ENCODE assay signal across 10 cellular contexts in the genomic region with DNA sequence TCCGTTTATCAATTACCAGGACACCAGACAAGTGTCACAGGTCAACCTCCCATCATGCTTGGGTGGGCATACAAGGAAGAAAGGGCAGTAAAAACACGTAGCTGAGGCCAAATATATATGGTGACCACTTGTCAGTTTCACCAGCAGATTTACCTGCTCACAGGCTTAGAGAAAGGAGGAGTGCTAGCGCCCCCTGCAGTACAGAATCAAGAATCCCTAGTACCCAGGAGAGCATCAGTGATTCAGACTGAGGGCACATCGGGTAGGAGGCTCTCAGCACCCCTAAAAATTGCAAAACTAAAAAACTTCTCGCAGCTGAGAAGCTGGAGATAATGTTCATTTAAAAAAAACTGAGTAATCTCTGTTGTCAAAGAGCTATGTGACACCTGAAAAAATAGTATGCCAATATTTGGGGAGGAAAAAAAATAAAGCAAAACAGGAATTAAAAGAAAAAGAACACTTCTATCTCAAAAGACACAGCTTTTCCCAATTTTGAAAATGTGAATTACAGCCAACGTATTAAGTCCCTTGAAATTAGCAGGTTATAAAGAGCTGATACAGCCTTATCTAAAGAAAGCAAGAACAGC. TPM values are rescaled to one million over a fixed set of nuclear protein-coding genes. Genes with fewer than 3 reads are reported as not detected.
DNase-seq lines count a peak whose midpoint lies in the region; ATAC-seq lines count a peak whose summit lies in the region.
"Had no signal": no experiment of that assay in that cellular context is flagged by ENCODE, and none has a peak within 500 bp of the region (broad histone marks: within the 10 kb centered on the region; RNA-seq: fewer than 3 reads in every experiment).

No MANE protein-coding gene starts in this region.

- no peaks in the 10 kb centered on the region for H3K4me1 ChIP-seq in trophoblast cell (ENCODE audit: control insufficient read depth in 1 of 2, insufficient read depth in 2 of 2, low read length in 2 of 2)

- H4K91ac ChIP-seq in trophoblast cell (ENCODE audit: low read depth, low read length), result no peak overlapping the region

- no peak overlapping the region for H3K9ac ChIP-seq in trophoblast cell (ENCODE audit: low read length)

- no peak overlapping the region for H3K18ac ChIP-seq in trophoblast cell (ENCODE audit: low read length)

- no peaks in the 10 kb centered on the region for H3K79me2 ChIP-seq in trophoblast cell (ENCODE audit: control insufficient read depth, insufficient read depth, low read length, poor library complexity)

- no peak overlapping the region for H3K23ac ChIP-seq in trophoblast cell (ENCODE audit: low read length)

- no peaks in the 10 kb centered on the region for H3K27me3 ChIP-seq in trophoblast cell (ENCODE audit: insufficient read depth, low read length)

- H3K4me2 ChIP-seq in trophoblast cell (ENCODE audit: low read length), result no peak overlapping the region

- POLR2A ChIA-PET in T-cell (lab: Charles Lee), result no interaction called here

- H3K36me3 ChIP-seq in trophoblast cell (ENCODE audit: control insufficient read depth in 1 of 2, insufficient read depth in 2 of 2, low read length in 2 of 2), result no peaks in the 10 kb centered on the region
- H3K36me3 ChIP-seq: thoracic aorta had no signal

- H3K27ac ChIP-seq in epithelial cell of prostate (no peak overlapping the region), trophoblast cell (ENCODE audit: low read depth, low read length) (no peak overlapping the region)
- H3K27ac ChIP-seq: thoracic aorta had no signal

- no peaks in the 10 kb centered on the region for H3K9me3 Mint-ChIP-seq in T-cell
- H3K9me3 Mint-ChIP-seq: dendritic cell treated with granulocyte-macrophage colony-stimulating factor and Interleukin-4, amounts not matched to agents 40 ng/mL and 50 ng/mL, for 4 days had no signal

- H2AFZ ChIP-seq in trophoblast cell (ENCODE audit: insufficient read depth, low read length, poor library complexity), result no peak overlapping the region

- no peaks in the 10 kb centered on the region for H3K4me1 Mint-ChIP-seq in T-cell

- no peak overlapping the region for H4K8ac ChIP-seq in trophoblast cell (ENCODE audit: low read depth, low read length)

- no peak overlapping the region for H4K12ac ChIP-seq in trophoblast cell (ENCODE audit: low read depth, low read length)

- no peaks in the 10 kb centered on the region for H3K79me1 ChIP-seq in trophoblast cell (ENCODE audit: low read length)

- ATAC-seq in GM21825 (IDR thresholded peaks at IDR 0.05; ENCODE audit: unreplicated experiment), result peak; percentile 76
- ATAC-seq in T-cell (replicated peaks in 1 of 4), result no peak

- no peak overlapping the region for H3K4me3 Mint-ChIP-seq in T-cell
- H3K4me3 Mint-ChIP-seq: dendritic cell treated with granulocyte-macrophage colony-stimulating factor and Interleukin-4, amounts not matched to agents 40 ng/mL and 50 ng/mL, for 4 days had no signal

- WGBS in trophoblast cell (ENCODE audit: extremely low coverage, insufficient coverage, insufficient read length), result no CpG with 5 or more reads among the region's 6 CpGs

- H2AK5ac ChIP-seq in trophoblast cell (ENCODE audit: low read length), result no peak overlapping the region

- H2BK5ac ChIP-seq in trophoblast cell (ENCODE audit: low read depth, low read length, poor library complexity), result no peak overlapping the region

- H2BK12ac ChIP-seq in trophoblast cell (ENCODE audit: low read length), result no peak overlapping the region

- H3K4me3 ChIP-seq in trophoblast cell (ENCODE audit: low read depth, low read length), result no peak overlapping the region
- H3K4me3 ChIP-seq: thoracic aorta had no signal

- no peak overlapping the region for H3K27ac Mint-ChIP-seq in T-cell
- H3K27ac Mint-ChIP-seq: dendritic cell treated with granulocyte-macrophage colony-stimulating factor and Interleukin-4, amounts not matched to agents 40 ng/mL and 50 ng/mL, for 4 days had no signal

- no peak overlapping the region for H3K4ac ChIP-seq in trophoblast cell (ENCODE audit: low read depth, low read length)

- peak; percentile 20 to 38 for DNase-seq in activated CD4-positive, alpha-beta T cell treated with anti-CD3 and anti-CD28 coated beads for 24 hours (ENCODE audit: low read depth in 2 of 2)
- DNase-seq in activated CD4-positive, alpha-beta T cell treated with anti-CD3 and anti-CD28 coated beads for 1 hour, result no peak
- peak; percentile 12 for DNase-seq in MV-4-11 (lab: John Stamatoyannopoulos, UW)
- peak in 24 of 34 experiments; percentile 7 to 37 (median 27) for DNase-seq in T-cell
- DNase-seq in epithelial cell of prostate (ENCODE audit: low read depth, low spot score), result peak; percentile 12
- DNase-seq in trophoblast cell, result peak; percentile 30 to 71
- no peak for DNase-seq in C1 segment of cervical spinal cord (lab: John Stamatoyannopoulos, UW)

- H3K14ac ChIP-seq in trophoblast cell (ENCODE audit: low read length), result no peak overlapping the region

- no peak overlapping the region for H2BK120ac ChIP-seq in trophoblast cell (ENCODE audit: insufficient read depth, low read length, poor library complexity)

- peaks cover 38 to 40% of the 10 kb centered on the region in 2 donors for H3K27me3 Mint-ChIP-seq in T-cell

- no peaks in the 10 kb centered on the region for H3K9me3 ChIP-seq in trophoblast cell (ENCODE audit: insufficient read depth, low read depth, low read length)
- H3K9me3 ChIP-seq: thoracic aorta had no signal

- CTCF ChIA-PET in T-cell (lab: Charles Lee), result interaction anchor here (0.7 to 1.3 kb wide), 5 partner anchors 10 to 1970 kb away, joined by 3 to 6 read pairs (median 3); no protein-coding TSS in a partner anchor

- no peaks in the 10 kb centered on the region for H3K36me3 Mint-ChIP-seq in T-cell

RNA-seq across cellular contexts. Expression of a gene that starts 21.2 kb away (rescaled TPM):
- 10 to 100 TPM; 60.8 to 91.8 (median 81.9) TPM for total RNA-seq in T-cell
- polyA plus RNA-seq in trophoblast cell (2013), result 37.5 and 38.8 TPM in 2 replicates

RNA-seq across cellular contexts. Expression of a gene that starts 29.5 kb away (rescaled TPM):
- total RNA-seq in T-cell, result 10 to 100 TPM in 4 of 5 donors, 1 to 10 TPM in 1; 4.0 to 18.0 (median 16.7) TPM
- polyA plus RNA-seq in trophoblast cell (2013), result 6.5 and 7.5 TPM in 2 replicates

Comparison
In these comparisons a context has a peak if more than half of its experiments do, and no peak if none do; other contexts are left out.
1. DNase-seq: peak in activated CD4-positive, alpha-beta T cell treated with anti-CD3 and anti-CD28 coated beads for 24 hours (2 of 2), MV-4-11 (single experiment), T-cell (24 of 34), epithelial cell of prostate (single experiment) and trophoblast cell (2 of 2); none in activated CD4-positive, alpha-beta T cell treated with anti-CD3 and anti-CD28 coated beads for 1 hour (single experiment) and C1 segment of cervical spinal cord (0 of 14).